ENCODE assay signal across 1 cellular context in the genomic region with DNA sequence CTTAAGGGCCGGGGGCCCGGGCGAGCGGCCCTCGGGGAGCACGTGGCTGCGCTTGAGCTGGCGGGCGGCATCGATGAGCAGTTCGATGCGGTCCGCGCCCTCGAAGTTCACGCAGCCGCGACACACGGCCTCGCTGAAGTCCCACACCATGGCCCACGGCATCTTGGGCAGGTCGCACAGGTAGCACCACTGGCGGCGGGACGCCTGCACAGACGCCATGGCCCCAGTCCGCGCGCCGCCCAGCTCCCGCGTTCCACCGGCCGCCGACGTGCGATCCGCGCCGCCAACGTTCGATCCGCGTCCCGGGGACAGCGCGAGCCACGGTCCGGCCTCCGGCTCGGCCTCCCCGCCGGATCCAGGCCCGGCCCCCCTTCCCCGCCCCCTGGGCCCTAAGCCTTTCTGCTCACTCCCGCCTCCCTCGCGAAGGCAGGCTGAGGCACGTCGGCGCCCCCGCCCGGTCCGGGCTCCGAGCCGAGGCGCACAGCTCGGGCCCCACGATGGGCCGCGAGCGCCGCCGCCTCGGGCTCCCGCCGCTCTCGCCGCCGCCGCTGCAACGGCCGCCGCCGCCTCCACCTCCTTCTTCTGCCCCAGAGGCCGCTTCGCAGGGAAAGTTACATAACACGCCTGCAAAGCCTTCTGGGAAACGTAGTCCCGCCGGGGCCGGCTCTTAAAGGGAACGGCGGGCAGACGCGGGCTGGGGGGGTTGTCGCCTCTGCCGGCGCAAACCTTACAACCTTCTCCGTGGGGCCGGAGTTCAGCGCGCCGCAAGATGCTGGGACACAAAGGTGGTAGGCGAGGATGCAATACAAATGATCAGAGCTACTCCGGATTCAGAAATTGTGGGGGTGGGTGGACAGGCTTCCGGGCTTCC.
TF ChIP-seq lines count a peak whose summit lies in the region.

A gene with protein sequence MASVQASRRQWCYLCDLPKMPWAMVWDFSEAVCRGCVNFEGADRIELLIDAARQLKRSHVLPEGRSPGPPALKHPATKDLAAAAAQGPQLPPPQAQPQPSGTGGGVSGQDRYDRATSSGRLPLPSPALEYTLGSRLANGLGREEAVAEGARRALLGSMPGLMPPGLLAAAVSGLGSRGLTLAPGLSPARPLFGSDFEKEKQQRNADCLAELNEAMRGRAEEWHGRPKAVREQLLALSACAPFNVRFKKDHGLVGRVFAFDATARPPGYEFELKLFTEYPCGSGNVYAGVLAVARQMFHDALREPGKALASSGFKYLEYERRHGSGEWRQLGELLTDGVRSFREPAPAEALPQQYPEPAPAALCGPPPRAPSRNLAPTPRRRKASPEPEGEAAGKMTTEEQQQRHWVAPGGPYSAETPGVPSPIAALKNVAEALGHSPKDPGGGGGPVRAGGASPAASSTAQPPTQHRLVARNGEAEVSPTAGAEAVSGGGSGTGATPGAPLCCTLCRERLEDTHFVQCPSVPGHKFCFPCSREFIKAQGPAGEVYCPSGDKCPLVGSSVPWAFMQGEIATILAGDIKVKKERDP (minus strand): TSS at position 586 of the 871 bp plus-strand sequence. CDS start 367 bp downstream, at position 219.

TF ChIP-seq in HepG2, 621 proteins besides CTCF, POLR2A, EP300 and RAD21 (continued from another document and continues in another):
- TF ChIP-seq, protein P1, sequence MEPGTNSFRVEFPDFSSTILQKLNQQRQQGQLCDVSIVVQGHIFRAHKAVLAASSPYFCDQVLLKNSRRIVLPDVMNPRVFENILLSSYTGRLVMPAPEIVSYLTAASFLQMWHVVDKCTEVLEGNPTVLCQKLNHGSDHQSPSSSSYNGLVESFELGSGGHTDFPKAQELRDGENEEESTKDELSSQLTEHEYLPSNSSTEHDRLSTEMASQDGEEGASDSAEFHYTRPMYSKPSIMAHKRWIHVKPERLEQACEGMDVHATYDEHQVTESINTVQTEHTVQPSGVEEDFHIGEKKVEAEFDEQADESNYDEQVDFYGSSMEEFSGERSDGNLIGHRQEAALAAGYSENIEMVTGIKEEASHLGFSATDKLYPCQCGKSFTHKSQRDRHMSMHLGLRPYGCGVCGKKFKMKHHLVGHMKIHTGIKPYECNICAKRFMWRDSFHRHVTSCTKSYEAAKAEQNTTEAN (CRISPR knock-in tag; conservative IDR thresholded peaks at IDR 0.05) = no peak
- TF ChIP-seq ARNT (IDR thresholded peaks at IDR 0.05) (no peak), ZNF501 (CRISPR knock-in tag; IDR thresholded peaks at IDR 0.05) (no peak; the same call in 1 of the 2 replicates), SETDB1 (CRISPR knock-in tag; IDR thresholded peaks at IDR 0.05; ENCODE audit: borderline replicate concordance) (no peak), KDM5B (CRISPR knock-in tag; IDR thresholded peaks at IDR 0.05; ENCODE audit: borderline replicate concordance) (no peak), BCL6 (CRISPR knock-in tag; IDR thresholded peaks at IDR 0.05) (0 out of 2 replicates have a peak, but pooled peaks have one; percentile 9), ATM (IDR thresholded peaks at IDR 0.05; ENCODE audit: borderline replicate concordance) (no peak), MAFK (conservative IDR thresholded peaks at IDR 0.05 in 1 of 2, IDR thresholded peaks at IDR 0.05 in 1 of 2; ENCODE audit: low read length in 2 of 2) (no peak), BHLHE40 (IDR thresholded peaks at IDR 0.05; ENCODE audit: low read length) (no peak), ZNF256 (CRISPR knock-in tag; conservative IDR thresholded peaks at IDR 0.05) (no peak), HDAC1 (CRISPR knock-in tag; IDR thresholded peaks at IDR 0.05) (peak; percentile 41; the same call in 1 of the 2 replicates), ZNF441 (CRISPR knock-in tag; IDR thresholded peaks at IDR 0.05; ENCODE audit: borderline replicate concordance) (peak; percentile 21; the same call in 1 of the 2 replicates), ZNF431 (CRISPR knock-in tag; IDR thresholded peaks at IDR 0.05; ENCODE audit: borderline replicate concordance, low read depth) (0 out of 2 replicates have a peak, but pooled peaks have one; percentile 67), ZNF235 (CRISPR knock-in tag; IDR thresholded peaks at IDR 0.05; ENCODE audit: borderline replicate concordance) (0 out of 2 replicates have a peak, but pooled peaks have one; percentile 71), ZNF720 (CRISPR knock-in tag; IDR thresholded peaks at IDR 0.05) (no peak), RXRA (CRISPR knock-in tag; IDR thresholded peaks at IDR 0.05) (no peak), ZNF205 (CRISPR knock-in tag; IDR thresholded peaks at IDR 0.05) (no peak), ZNF337 (CRISPR knock-in tag; IDR thresholded peaks at IDR 0.05; ENCODE audit: borderline replicate concordance, low read depth) (no peak), ZNF556 (CRISPR knock-in tag; IDR thresholded peaks at IDR 0.05; ENCODE audit: borderline replicate concordance) (no peak), IRF2 (CRISPR knock-in tag; IDR thresholded peaks at IDR 0.05) (no peak), SRSF4 (IDR thresholded peaks at IDR 0.05; ENCODE audit: low read depth, low read length, poor library complexity, severe bottlenecking) (no peak), ZNF446 (CRISPR knock-in tag; IDR thresholded peaks at IDR 0.05) (peak; percentile 65; the same call in 1 of the 2 replicates), ZNF737 (CRISPR knock-in tag; IDR thresholded peaks at IDR 0.05; ENCODE audit: borderline replicate concordance) (no peak), ZNF350 (CRISPR knock-in tag; IDR thresholded peaks at IDR 0.05; ENCODE audit: borderline replicate concordance, low read depth) (no peak)
- TF ChIP-seq, protein P2, sequence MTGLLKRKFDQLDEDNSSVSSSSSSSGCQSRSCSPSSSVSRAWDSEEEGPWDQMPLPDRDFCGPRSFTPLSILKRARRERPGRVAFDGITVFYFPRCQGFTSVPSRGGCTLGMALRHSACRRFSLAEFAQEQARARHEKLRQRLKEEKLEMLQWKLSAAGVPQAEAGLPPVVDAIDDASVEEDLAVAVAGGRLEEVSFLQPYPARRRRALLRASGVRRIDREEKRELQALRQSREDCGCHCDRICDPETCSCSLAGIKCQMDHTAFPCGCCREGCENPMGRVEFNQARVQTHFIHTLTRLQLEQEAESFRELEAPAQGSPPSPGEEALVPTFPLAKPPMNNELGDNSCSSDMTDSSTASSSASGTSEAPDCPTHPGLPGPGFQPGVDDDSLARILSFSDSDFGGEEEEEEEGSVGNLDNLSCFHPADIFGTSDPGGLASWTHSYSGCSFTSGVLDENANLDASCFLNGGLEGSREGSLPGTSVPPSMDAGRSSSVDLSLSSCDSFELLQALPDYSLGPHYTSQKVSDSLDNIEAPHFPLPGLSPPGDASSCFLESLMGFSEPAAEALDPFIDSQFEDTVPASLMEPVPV (CRISPR knock-in tag; IDR thresholded peaks at IDR 0.05) = no peak
- TF ChIP-seq, protein P3, sequence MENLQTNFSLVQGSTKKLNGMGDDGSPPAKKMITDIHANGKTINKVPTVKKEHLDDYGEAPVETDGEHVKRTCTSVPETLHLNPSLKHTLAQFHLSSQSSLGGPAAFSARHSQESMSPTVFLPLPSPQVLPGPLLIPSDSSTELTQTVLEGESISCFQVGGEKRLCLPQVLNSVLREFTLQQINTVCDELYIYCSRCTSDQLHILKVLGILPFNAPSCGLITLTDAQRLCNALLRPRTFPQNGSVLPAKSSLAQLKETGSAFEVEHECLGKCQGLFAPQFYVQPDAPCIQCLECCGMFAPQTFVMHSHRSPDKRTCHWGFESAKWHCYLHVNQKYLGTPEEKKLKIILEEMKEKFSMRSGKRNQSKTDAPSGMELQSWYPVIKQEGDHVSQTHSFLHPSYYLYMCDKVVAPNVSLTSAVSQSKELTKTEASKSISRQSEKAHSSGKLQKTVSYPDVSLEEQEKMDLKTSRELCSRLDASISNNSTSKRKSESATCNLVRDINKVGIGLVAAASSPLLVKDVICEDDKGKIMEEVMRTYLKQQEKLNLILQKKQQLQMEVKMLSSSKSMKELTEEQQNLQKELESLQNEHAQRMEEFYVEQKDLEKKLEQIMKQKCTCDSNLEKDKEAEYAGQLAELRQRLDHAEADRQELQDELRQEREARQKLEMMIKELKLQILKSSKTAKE (CRISPR knock-in tag; IDR thresholded peaks at IDR 0.05; ENCODE audit: borderline replicate concordance) = no peak
- TF ChIP-seq, protein P4, sequence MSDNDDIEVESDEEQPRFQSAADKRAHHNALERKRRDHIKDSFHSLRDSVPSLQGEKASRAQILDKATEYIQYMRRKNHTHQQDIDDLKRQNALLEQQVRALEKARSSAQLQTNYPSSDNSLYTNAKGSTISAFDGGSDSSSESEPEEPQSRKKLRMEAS (IDR thresholded peaks at IDR 0.05) = peak; percentile 77
- TF ChIP-seq, protein P5, sequence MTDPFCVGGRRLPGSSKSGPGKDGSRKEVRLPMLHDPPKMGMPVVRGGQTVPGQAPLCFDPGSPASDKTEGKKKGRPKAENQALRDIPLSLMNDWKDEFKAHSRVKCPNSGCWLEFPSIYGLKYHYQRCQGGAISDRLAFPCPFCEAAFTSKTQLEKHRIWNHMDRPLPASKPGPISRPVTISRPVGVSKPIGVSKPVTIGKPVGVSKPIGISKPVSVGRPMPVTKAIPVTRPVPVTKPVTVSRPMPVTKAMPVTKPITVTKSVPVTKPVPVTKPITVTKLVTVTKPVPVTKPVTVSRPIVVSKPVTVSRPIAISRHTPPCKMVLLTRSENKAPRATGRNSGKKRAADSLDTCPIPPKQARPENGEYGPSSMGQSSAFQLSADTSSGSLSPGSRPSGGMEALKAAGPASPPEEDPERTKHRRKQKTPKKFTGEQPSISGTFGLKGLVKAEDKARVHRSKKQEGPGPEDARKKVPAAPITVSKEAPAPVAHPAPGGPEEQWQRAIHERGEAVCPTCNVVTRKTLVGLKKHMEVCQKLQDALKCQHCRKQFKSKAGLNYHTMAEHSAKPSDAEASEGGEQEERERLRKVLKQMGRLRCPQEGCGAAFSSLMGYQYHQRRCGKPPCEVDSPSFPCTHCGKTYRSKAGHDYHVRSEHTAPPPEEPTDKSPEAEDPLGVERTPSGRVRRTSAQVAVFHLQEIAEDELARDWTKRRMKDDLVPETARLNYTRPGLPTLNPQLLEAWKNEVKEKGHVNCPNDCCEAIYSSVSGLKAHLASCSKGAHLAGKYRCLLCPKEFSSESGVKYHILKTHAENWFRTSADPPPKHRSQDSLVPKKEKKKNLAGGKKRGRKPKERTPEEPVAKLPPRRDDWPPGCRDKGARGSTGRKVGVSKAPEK (CRISPR knock-in tag; IDR thresholded peaks at IDR 0.05; ENCODE audit: borderline replicate concordance) = no peak
- TF ChIP-seq, protein P6, sequence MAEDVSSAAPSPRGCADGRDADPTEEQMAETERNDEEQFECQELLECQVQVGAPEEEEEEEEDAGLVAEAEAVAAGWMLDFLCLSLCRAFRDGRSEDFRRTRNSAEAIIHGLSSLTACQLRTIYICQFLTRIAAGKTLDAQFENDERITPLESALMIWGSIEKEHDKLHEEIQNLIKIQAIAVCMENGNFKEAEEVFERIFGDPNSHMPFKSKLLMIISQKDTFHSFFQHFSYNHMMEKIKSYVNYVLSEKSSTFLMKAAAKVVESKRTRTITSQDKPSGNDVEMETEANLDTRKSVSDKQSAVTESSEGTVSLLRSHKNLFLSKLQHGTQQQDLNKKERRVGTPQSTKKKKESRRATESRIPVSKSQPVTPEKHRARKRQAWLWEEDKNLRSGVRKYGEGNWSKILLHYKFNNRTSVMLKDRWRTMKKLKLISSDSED (CRISPR knock-in tag; IDR thresholded peaks at IDR 0.05) = no peak
- TF ChIP-seq, protein P7, sequence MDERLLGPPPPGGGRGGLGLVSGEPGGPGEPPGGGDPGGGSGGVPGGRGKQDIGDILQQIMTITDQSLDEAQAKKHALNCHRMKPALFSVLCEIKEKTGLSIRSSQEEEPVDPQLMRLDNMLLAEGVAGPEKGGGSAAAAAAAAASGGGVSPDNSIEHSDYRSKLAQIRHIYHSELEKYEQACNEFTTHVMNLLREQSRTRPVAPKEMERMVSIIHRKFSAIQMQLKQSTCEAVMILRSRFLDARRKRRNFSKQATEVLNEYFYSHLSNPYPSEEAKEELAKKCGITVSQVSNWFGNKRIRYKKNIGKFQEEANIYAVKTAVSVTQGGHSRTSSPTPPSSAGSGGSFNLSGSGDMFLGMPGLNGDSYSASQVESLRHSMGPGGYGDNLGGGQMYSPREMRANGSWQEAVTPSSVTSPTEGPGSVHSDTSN (CRISPR knock-in tag; IDR thresholded peaks at IDR 0.05) = no peak
- TF ChIP-seq, protein P8, sequence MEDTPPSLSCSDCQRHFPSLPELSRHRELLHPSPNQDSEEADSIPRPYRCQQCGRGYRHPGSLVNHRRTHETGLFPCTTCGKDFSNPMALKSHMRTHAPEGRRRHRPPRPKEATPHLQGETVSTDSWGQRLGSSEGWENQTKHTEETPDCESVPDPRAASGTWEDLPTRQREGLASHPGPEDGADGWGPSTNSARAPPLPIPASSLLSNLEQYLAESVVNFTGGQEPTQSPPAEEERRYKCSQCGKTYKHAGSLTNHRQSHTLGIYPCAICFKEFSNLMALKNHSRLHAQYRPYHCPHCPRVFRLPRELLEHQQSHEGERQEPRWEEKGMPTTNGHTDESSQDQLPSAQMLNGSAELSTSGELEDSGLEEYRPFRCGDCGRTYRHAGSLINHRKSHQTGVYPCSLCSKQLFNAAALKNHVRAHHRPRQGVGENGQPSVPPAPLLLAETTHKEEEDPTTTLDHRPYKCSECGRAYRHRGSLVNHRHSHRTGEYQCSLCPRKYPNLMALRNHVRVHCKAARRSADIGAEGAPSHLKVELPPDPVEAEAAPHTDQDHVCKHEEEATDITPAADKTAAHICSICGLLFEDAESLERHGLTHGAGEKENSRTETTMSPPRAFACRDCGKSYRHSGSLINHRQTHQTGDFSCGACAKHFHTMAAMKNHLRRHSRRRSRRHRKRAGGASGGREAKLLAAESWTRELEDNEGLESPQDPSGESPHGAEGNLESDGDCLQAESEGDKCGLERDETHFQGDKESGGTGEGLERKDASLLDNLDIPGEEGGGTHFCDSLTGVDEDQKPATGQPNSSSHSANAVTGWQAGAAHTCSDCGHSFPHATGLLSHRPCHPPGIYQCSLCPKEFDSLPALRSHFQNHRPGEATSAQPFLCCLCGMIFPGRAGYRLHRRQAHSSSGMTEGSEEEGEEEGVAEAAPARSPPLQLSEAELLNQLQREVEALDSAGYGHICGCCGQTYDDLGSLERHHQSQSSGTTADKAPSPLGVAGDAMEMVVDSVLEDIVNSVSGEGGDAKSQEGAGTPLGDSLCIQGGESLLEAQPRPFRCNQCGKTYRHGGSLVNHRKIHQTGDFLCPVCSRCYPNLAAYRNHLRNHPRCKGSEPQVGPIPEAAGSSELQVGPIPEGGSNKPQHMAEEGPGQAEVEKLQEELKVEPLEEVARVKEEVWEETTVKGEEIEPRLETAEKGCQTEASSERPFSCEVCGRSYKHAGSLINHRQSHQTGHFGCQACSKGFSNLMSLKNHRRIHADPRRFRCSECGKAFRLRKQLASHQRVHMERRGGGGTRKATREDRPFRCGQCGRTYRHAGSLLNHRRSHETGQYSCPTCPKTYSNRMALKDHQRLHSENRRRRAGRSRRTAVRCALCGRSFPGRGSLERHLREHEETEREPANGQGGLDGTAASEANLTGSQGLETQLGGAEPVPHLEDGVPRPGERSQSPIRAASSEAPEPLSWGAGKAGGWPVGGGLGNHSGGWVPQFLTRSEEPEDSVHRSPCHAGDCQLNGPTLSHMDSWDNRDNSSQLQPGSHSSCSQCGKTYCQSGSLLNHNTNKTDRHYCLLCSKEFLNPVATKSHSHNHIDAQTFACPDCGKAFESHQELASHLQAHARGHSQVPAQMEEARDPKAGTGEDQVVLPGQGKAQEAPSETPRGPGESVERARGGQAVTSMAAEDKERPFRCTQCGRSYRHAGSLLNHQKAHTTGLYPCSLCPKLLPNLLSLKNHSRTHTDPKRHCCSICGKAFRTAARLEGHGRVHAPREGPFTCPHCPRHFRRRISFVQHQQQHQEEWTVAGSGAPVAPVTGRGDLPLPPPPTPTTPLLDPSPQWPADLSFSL (CRISPR knock-in tag; IDR thresholded peaks at IDR 0.05) = no peak
- TF ChIP-seq, protein P9, sequence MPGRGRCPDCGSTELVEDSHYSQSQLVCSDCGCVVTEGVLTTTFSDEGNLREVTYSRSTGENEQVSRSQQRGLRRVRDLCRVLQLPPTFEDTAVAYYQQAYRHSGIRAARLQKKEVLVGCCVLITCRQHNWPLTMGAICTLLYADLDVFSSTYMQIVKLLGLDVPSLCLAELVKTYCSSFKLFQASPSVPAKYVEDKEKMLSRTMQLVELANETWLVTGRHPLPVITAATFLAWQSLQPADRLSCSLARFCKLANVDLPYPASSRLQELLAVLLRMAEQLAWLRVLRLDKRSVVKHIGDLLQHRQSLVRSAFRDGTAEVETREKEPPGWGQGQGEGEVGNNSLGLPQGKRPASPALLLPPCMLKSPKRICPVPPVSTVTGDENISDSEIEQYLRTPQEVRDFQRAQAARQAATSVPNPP (CRISPR knock-in tag; IDR thresholded peaks at IDR 0.05) = 0 out of 2 replicates have a peak, but pooled peaks have one; percentile 6
